ENCODE assay signal across 23 cellular contexts in the genomic region with DNA sequence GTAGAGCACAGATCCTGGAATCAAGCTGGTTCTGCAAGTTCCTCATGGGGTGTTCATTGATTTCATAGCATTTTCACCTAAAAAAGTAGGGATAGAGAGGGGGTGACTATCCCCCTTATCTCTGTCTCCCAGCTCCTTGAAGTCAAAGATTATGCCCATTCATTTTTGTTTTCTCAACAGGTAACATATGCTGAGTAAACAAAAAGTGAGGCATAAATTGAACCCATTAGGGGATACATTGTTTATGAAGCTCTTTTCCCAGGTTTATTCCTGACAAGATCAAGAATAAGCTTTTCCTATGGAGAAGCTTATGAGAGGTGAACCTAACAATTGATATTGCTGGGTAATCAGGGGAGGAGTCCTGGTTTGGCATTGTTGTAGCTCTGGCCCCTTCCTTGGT. TPM values are rescaled to one million over a fixed set of nuclear protein-coding genes. Genes with fewer than 3 reads are reported as not detected.
A peak's percentile ranks its signal among the peaks of the same experiment; 100 is the strongest.
DNase-seq lines count a peak whose midpoint lies in the region; ATAC-seq, FAIRE-seq and TF ChIP-seq lines count a peak whose summit lies in the region.
"Had no signal": no experiment of that assay in that cellular context is flagged by ENCODE, and none has a peak within 500 bp of the region (broad histone marks: within the 10 kb centered on the region; RNA-seq: fewer than 3 reads in every experiment).

No MANE protein-coding gene starts in this region.

- H3K14ac ChIP-seq in IMR-90 (replicated peaks; ENCODE audit: low read depth, low read length) = no peak overlapping the region

- peaks cover 46% of the 10 kb centered on the region for H3K4me1 Mint-ChIP-seq in endodermal cell
- H3K4me1 Mint-ChIP-seq: CD8-positive, alpha-beta memory T cell; IgD-negative memory B cell had no signal

- no peak overlapping the region for H3K56ac ChIP-seq in IMR-90 (ENCODE audit: extremely low read depth, insufficient read depth, low read length)

- H3K36me3 Mint-ChIP-seq in endodermal cell (ENCODE audit: low read depth) = peaks cover 4% of the 10 kb centered on the region
- H3K36me3 Mint-ChIP-seq: IgD-negative memory B cell had no signal

- POLR2A ChIA-PET in A549 (lab: Yijun Ruan, JAX) (interaction anchor here (1.1 to 1.5 kb wide), 2 partner anchors 9 to 207 kb away, joined by 4 to 5 read pairs; partner anchors contain the start of genes ANAPC4 and SEPSECS), IMR-90 (lab: Charles Lee; ENCODE audit: unreplicated experiment) (no interaction called here)

- no peaks in the 10 kb centered on the region for H3K27me3 ChIP-seq in IMR-90 (ENCODE audit: control insufficient read depth, insufficient read depth, low read length)
- no peaks in the 10 kb centered on the region for H3K27me3 ChIP-seq in endodermal cell (ENCODE audit: control insufficient read depth, insufficient read depth, low read length, poor library complexity, severe bottlenecking)
- H3K27me3 ChIP-seq in aorta (ENCODE audit: control insufficient read depth in 1 of 2, insufficient read depth in 2 of 2, low read length in 1 of 2) = no peaks in the 10 kb centered on the region
- H3K27me3 ChIP-seq: BE2C had no signal

- H3K4ac ChIP-seq in IMR-90 (ENCODE audit: low read depth, low read length) = no peak overlapping the region

- TF ChIP-seq CTCF in A549 (IDR thresholded peaks at IDR 0.05) = no peak
- no peak for TF ChIP-seq CTCF in IMR-90 (conservative IDR thresholded peaks at IDR 0.05; ENCODE audit: low read depth, low read length)
- no peak for TF ChIP-seq CTCF in endodermal cell (conservative IDR thresholded peaks at IDR 0.05)

- no peak overlapping the region for H2BK20ac ChIP-seq in IMR-90 (ENCODE audit: low read depth, low read length)

- no peaks in the 10 kb centered on the region for H3K79me1 ChIP-seq in IMR-90 (ENCODE audit: low read depth in 1 of 2, low read length in 2 of 2)

- H3K4me2 ChIP-seq in A549 = no peak overlapping the region
- no peak overlapping the region for H3K4me2 ChIP-seq in IMR-90 (ENCODE audit: low read depth, low read length)

- no peaks in the 10 kb centered on the region for H3K27me3 Mint-ChIP-seq in endodermal cell (ENCODE audit: insufficient read depth)
- H3K27me3 Mint-ChIP-seq: CD4-positive, CD25-positive, alpha-beta regulatory T cell; CD8-positive, alpha-beta memory T cell; IgD-negative memory B cell had no signal

- no peak overlapping the region for H2BK120ac ChIP-seq in IMR-90 (ENCODE audit: low read depth, low read length)

- H3K18ac ChIP-seq in IMR-90 (ENCODE audit: low read depth, low read length) = no peak overlapping the region

- no peak overlapping the region for H2BK15ac ChIP-seq in IMR-90 (ENCODE audit: low read depth, low read length)

- peak overlapping the region; percentile 18 for H3K4me3 Mint-ChIP-seq in endodermal cell
- H3K4me3 Mint-ChIP-seq: CD4-positive, CD25-positive, alpha-beta regulatory T cell; CD8-positive, alpha-beta memory T cell; IgD-negative memory B cell had no signal

- no peak overlapping the region for H3K9ac ChIP-seq in IMR-90 (ENCODE audit: low read depth, low read length)
- H3K9ac ChIP-seq in endodermal cell (ENCODE audit: extremely low read depth, low read length, poor library complexity, severe bottlenecking) = no peak overlapping the region
- H3K9ac ChIP-seq: GM23248 had no signal

- H3K27ac Mint-ChIP-seq in endodermal cell = peak overlapping the region; percentile 73
- H3K27ac Mint-ChIP-seq: CD4-positive, CD25-positive, alpha-beta regulatory T cell; IgD-negative memory B cell had no signal

- DNase-seq in A549 (ENCODE audit: low read depth in 1 of 2, low spot score in 1 of 2) (no peak), IMR-90 (no peak), endodermal cell (no peak), aorta (no peak)
- DNase-seq: ACHN; BE2C; C1 segment of cervical spinal cord; CD4-positive, CD25-positive, alpha-beta regulatory T cell; CD8-positive, alpha-beta memory T cell; COR-L47; DMS 273 treated with DMSO at 0.1 percent for 48 hours; DMS53; DND-41; EL; GM23248; KG1 had no signal

- no peak for FAIRE-seq in A549 (lab: Jason Lieb, UNC)
- FAIRE-seq: GM12878 had no signal

- no peak overlapping the region for H2AFZ ChIP-seq in IMR-90 (replicated peaks; ENCODE audit: low read length, poor library complexity)
- H2AFZ ChIP-seq: GM23248 had no signal

- no peak for TF ChIP-seq RAD21 in A549 (conservative IDR thresholded peaks at IDR 0.05 in 1 of 2, IDR thresholded peaks at IDR 0.05 in 1 of 2)
- no peak for TF ChIP-seq RAD21 in IMR-90 (IDR thresholded peaks at IDR 0.05; ENCODE audit: low read length)

- no peak for TF ChIP-seq POLR2A in A549 (IDR thresholded peaks at IDR 0.05; ENCODE audit: low read length)
- TF ChIP-seq POLR2A in IMR-90 (IDR thresholded peaks at IDR 0.05; ENCODE audit: low read depth, low read length) = no peak

- H2AK9ac ChIP-seq in IMR-90 (replicated peaks; ENCODE audit: low read depth, low read length, poor library complexity) = no peak overlapping the region

- H4K8ac ChIP-seq in IMR-90 (ENCODE audit: low read depth in 2 of 2, low read length in 2 of 2) = no peak overlapping the region

- no peak overlapping the region for H4K5ac ChIP-seq in IMR-90 (ENCODE audit: low read depth, low read length)

- H2AK5ac ChIP-seq in IMR-90 (ENCODE audit: low read depth, low read length) = no peak overlapping the region

- no peaks in the 10 kb centered on the region for H4K20me1 ChIP-seq in IMR-90 (ENCODE audit: insufficient read depth, low read length)

- dilution Hi-C loops in IMR-90 (cut with HindIII; ENCODE audit: low sequenced_read_pairs, unreplicated experiment) = no loop called here

- intact Hi-C loops in IMR-90 (cut with micrococcal nuclease) (loop anchor here (1.0 to 10.0 kb wide), 6 partner anchors 55 to 881 kb away; partner anchors contain the start of genes PI4K2B, SEPSECS and ZCCHC4), aorta (cut with DNase I) (no loop called here)

- no peak for TF ChIP-seq EP300 in A549 (IDR thresholded peaks at IDR 0.05)

- H3K9me1 ChIP-seq in IMR-90 (ENCODE audit: insufficient read depth, low read length) = no peaks in the 10 kb centered on the region

- H3K4me1 ChIP-seq in A549 (no peaks in the 10 kb centered on the region), IMR-90 (ENCODE audit: control insufficient read depth, insufficient read depth, low read length) (no peaks in the 10 kb centered on the region), endodermal cell (ENCODE audit: control insufficient read depth, insufficient read depth, low read length) (peaks cover 23% of the 10 kb centered on the region), mesodermal cell (ENCODE audit: control insufficient read depth, insufficient read depth, low read length, poor library complexity, severe bottlenecking) (peaks cover 16% of the 10 kb centered on the region), aorta (ENCODE audit: control insufficient read depth in 1 of 2, insufficient read depth in 2 of 2, low read length in 2 of 2) (no peaks in the 10 kb centered on the region)
- H3K4me1 ChIP-seq: BE2C had no signal

- H3K9me3 ChIP-seq in A549 = no peaks in the 10 kb centered on the region
- H3K9me3 ChIP-seq in IMR-90 (ENCODE audit: control insufficient read depth, insufficient read depth, low read length) = no peaks in the 10 kb centered on the region
- no peaks in the 10 kb centered on the region for H3K9me3 ChIP-seq in endodermal cell (ENCODE audit: control insufficient read depth, low read length)
- H3K9me3 ChIP-seq in mesodermal cell (ENCODE audit: control insufficient read depth, low read length) = no peaks in the 10 kb centered on the region
- no peaks in the 10 kb centered on the region for H3K9me3 ChIP-seq in aorta (ENCODE audit: control insufficient read depth, low read length)
- H3K9me3 ChIP-seq: BE2C, HAP-1 had no signal

- H3K27ac ChIP-seq in A549 (no peak overlapping the region), IMR-90 (ENCODE audit: insufficient read depth, low read length) (no peak overlapping the region), endodermal cell (ENCODE audit: low read depth, low read length) (no peak overlapping the region), mesodermal cell (ENCODE audit: low read depth, low read length, severe bottlenecking) (peak overlapping the region; percentile 47), aorta (ENCODE audit: low read depth in 1 of 2, low read length in 2 of 2) (no peak overlapping the region)
- H3K27ac ChIP-seq: GM23248 had no signal

- in situ Hi-C loops in IMR-90 (cut with MboI; ENCODE audit: low sequenced_read_pairs) = loop anchor here (10.0 to 25.0 kb wide), 2 partner anchors 183 to 381 kb away; no protein-coding TSS in a partner anchor

- ATAC-seq in A549 (no peak), IMR-90 (ENCODE audit: low read depth) (no peak), HG02678 (IDR thresholded peaks at IDR 0.05; ENCODE audit: unreplicated experiment) (no peak), HG03520 (IDR thresholded peaks at IDR 0.05; ENCODE audit: unreplicated experiment) (no peak), HG02981 (IDR thresholded peaks at IDR 0.05; ENCODE audit: unreplicated experiment) (no peak), aorta (ENCODE audit: low FRiP score) (no peak)
- ATAC-seq: GM12878 had no signal

- no peaks in the 10 kb centered on the region for H3K9me3 Mint-ChIP-seq in endodermal cell
- H3K9me3 Mint-ChIP-seq: CD4-positive, CD25-positive, alpha-beta regulatory T cell; CD8-positive, alpha-beta memory T cell; IgD-negative memory B cell had no signal

- no peak overlapping the region for H3K23ac ChIP-seq in IMR-90 (ENCODE audit: low read depth, low read length)

- H3K36me3 ChIP-seq in IMR-90 (ENCODE audit: control insufficient read depth, insufficient read depth, low read length) (peaks cover 8% of the 10 kb centered on the region), endodermal cell (ENCODE audit: control insufficient read depth, insufficient read depth, low read length) (no peaks in the 10 kb centered on the region), mesodermal cell (ENCODE audit: control insufficient read depth, insufficient read depth, low read length) (peaks cover 15% of the 10 kb centered on the region), aorta (ENCODE audit: control insufficient read depth in 1 of 2, insufficient read depth in 2 of 2, low read length in 1 of 2) (peaks cover 0 to 4% of the 10 kb centered on the region in 2 donors)
- H3K36me3 ChIP-seq: HAP-1 had no signal

- no peak overlapping the region for H4K91ac ChIP-seq in IMR-90 (ENCODE audit: insufficient read depth, low read depth, low read length)

- H2BK5ac ChIP-seq in IMR-90 (ENCODE audit: low read depth, low read length, poor library complexity, severe bottlenecking) = no peak overlapping the region

- CTCF ChIA-PET in A549 (lab: Yijun Ruan, JAX) = interaction anchor here (0.7 to 5.3 kb wide), 11 partner anchors 8 to 390 kb away, joined by 3 to 31 read pairs (median 4); partner anchors contain the start of gene ZCCHC4
- CTCF ChIA-PET in IMR-90 (lab: Yijun Ruan, JAX) = interaction anchor here (0.9 to 3.1 kb wide), 6 partner anchors 17 to 387 kb away, joined by 3 to 15 read pairs (median 4); partner anchors contain the start of gene ZCCHC4

- H3K4me3 ChIP-seq in A549 = no peak overlapping the region
- H3K4me3 ChIP-seq in IMR-90 (ENCODE audit: insufficient read depth, low read depth, low read length) = no peak overlapping the region
- peak overlapping the region; percentile 19 for H3K4me3 ChIP-seq in endodermal cell (ENCODE audit: low read length)
- H3K4me3 ChIP-seq in mesodermal cell (ENCODE audit: extremely low read depth, insufficient read depth, low read length, poor library complexity, severe bottlenecking) = no peak overlapping the region
- H3K4me3 ChIP-seq in aorta (ENCODE audit: low read length in 2 of 2) = no peak overlapping the region
- H3K4me3 ChIP-seq: GM12878, GM23248, HAP-1 had no signal

- no TSS peak for BruUV-seq in IMR-90 (replicated peaks; lab: Mats Ljungman, UMichigan)

RNA-seq across cellular contexts. Expression of gene ANAPC4, which starts 9.2 kb away (rescaled TPM):
- 18.4 and 21.2 TPM in 2 replicates for polyA plus RNA-seq in A549 (2011; rRNA removed)
- polyA plus RNA-seq in A549 (2012; cell fraction: cytosol; rRNA removed) = 4.4 and 4.6 TPM in 2 replicates
- polyA plus RNA-seq in A549 (2012; cell fraction: nucleus; rRNA removed) = 5.6 and 9.7 TPM in 2 replicates
- polyA plus RNA-seq in A549 (2017; fragmentation: RNase III; extraction: RNeasy Plus Mini Kit Qiagen cat#74134 plus additional on column Dnase treatment) = 15.7 to 17.8 TPM (median 16.6 TPM) in 3 replicates
- 5.3 and 7.0 TPM in 2 replicates for polyA minus RNA-seq in A549 (2011; rRNA and poly(A)+ RNA removed)
- total RNA-seq in IMR-90 (2012; rRNA removed) = 18.3 and 23.3 TPM in 2 replicates
- 9.6 and 12.4 TPM in 2 replicates for polyA plus RNA-seq in IMR-90 (2012; rRNA removed)
- 0.98 and 1.3 TPM in 2 replicates for polyA plus RNA-seq in IMR-90 (2012; cell fraction: cytosol; rRNA removed)
- 6.2 and 41.5 TPM in 2 replicates for polyA plus RNA-seq in IMR-90 (2012; cell fraction: nucleus; rRNA removed; ENCODE audit: low replicate concordance)
- total RNA-seq in endodermal cell = 10 to 100 TPM; 41.7 to 46.4 TPM
- polyA plus RNA-seq in endodermal cell (2013, experiment 1 of 2) = 30.3 TPM
- 26.5 TPM for polyA plus RNA-seq in endodermal cell (2013, experiment 2 of 2)
- polyA plus RNA-seq in mesodermal cell (2013, experiment 1 of 2) = 18.9 TPM
- 20.2 TPM for polyA plus RNA-seq in mesodermal cell (2013, experiment 2 of 2)
- 10 to 100 TPM; 29.3 to 41.2 TPM for total RNA-seq in aorta
- polyA plus RNA-seq in aorta = 10 to 100 TPM; 25.3 to 56.3 TPM

RNA-seq across cellular contexts. Expression of gene ZCCHC4, which starts 55.3 kb away (rescaled TPM):
- polyA plus RNA-seq in A549 (2011; rRNA removed) (8.9 and 10.2 TPM in 2 replicates), A549 (2017; fragmentation: RNase III; extraction: RNeasy Plus Mini Kit Qiagen cat#74134 plus additional on column Dnase treatment) (5.2 to 5.9 TPM (median 5.7 TPM) in 3 replicates), IMR-90 (2012; rRNA removed) (6.2 and 7.9 TPM in 2 replicates), aorta (1 to 10 TPM; 2.4 to 5.3 TPM)
- 2.8 and 3.1 TPM in 2 replicates for polyA plus RNA-seq in A549 (2012; cell fraction: cytosol; rRNA removed)
- 3.6 and 6.6 TPM in 2 replicates for polyA plus RNA-seq in A549 (2012; cell fraction: nucleus; rRNA removed)
- 6.1 and 6.6 TPM in 2 replicates for polyA minus RNA-seq in A549 (2011; rRNA and poly(A)+ RNA removed)
- total RNA-seq in IMR-90 (2012; rRNA removed) (8.1 and 11.7 TPM in 2 replicates), endodermal cell (10 to 100 TPM; 11.1 to 19.7 TPM), aorta (10 to 100 TPM in 1 of 2 donors, 1 to 10 TPM in 1; 8.3 to 13.5 TPM)
- 1.2 and 1.4 TPM in 2 replicates for polyA plus RNA-seq in IMR-90 (2012; cell fraction: cytosol; rRNA removed)
- 5.7 and 30.6 TPM in 2 replicates for polyA plus RNA-seq in IMR-90 (2012; cell fraction: nucleus; rRNA removed; ENCODE audit: low replicate concordance)
- 13.2 TPM for polyA plus RNA-seq in endodermal cell (2013, experiment 1 of 2)
- 12.8 TPM for polyA plus RNA-seq in endodermal cell (2013, experiment 2 of 2)
- polyA plus RNA-seq in mesodermal cell (2013, experiment 1 of 2) = 12.2 TPM
- polyA plus RNA-seq in mesodermal cell (2013, experiment 2 of 2) = 11.7 TPM
